ENCODE assay signal across 13 cellular contexts in genomic region chr2:85858841-85859240, GRCh38.
"Had no signal": no experiment of that assay in that cellular context is flagged by ENCODE, and none has a peak within 500 bp of the region (broad histone marks: within the 10 kb centered on the region; RNA-seq: fewer than 3 reads in every experiment).

No MANE protein-coding gene starts in this region.

- H3K27ac ChIP-seq: colonic mucosa, epithelial cell of prostate, gastroesophageal sphincter, left ventricle myocardium inferior, prostate gland, right lobe of liver, SJSA1, upper lobe of right lung had no signal

- H3K9me3 ChIP-seq: colonic mucosa, gastroesophageal sphincter, left ventricle myocardium inferior, prostate gland, right lobe of liver, SJSA1, upper lobe of right lung had no signal

- H3K27me3 ChIP-seq: colonic mucosa, gastroesophageal sphincter, right lobe of liver, SJSA1, upper lobe of right lung had no signal

- H3K4me1 ChIP-seq: colonic mucosa, prostate gland, right lobe of liver, SJSA1 had no signal

- DNase-seq: activated CD4-positive, alpha-beta T cell treated with anti-CD3 and anti-CD28 coated beads, Interleukin-2, amount 50 U/mL, for 1 hour; activated effector memory CD4-positive, alpha-beta T cell treated with Interleukin-2 at 50 U/mL for 16 hours; activated T-cell treated with anti-CD3 and anti-CD28 coated beads, Interleukin-2, amount 50 U/mL, for 1 hour; colonic mucosa; left ventricle myocardium inferior; stimulated activated naive CD4-positive, alpha-beta T cell; substantia nigra; upper lobe of right lung had no signal

- ATAC-seq: gastroesophageal sphincter, right lobe of liver, upper lobe of right lung had no signal

- H3K4me3 ChIP-seq: colonic mucosa, gastroesophageal sphincter, left ventricle myocardium inferior, prostate gland, right lobe of liver, SJSA1, upper lobe of right lung had no signal

- H3K36me3 ChIP-seq: colonic mucosa had no signal
